Comparison of ENCODE assay signal across 1 cellular context in the genomic region with DNA sequence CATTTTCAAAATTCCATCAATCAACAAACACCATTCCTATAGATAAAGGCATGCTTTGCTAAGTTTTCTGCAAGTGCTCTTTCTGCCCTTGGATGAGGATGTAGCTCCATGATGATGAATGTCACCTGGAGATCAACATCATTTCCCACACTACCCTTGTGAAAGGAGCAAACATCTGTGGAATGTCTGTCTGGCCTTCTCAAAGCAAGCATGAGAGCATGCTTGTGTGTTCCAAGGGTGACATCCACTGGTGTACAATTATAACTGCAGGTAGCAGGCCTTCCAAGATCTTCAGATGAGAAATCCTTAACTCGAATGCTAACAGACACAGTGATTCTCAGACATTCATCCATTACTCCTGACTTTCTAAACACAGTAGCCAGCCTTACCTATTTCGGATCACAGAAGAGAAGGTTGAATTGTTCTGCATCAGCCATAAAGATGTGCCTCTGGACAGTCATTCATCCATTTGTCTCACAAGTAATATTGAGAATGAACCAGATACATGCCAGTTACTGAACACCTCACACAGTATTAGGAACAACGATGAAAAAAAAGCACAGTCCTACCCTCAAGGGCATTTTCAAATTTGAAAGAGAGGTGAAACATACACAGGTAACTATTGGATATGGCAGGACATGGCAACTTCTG.
A peak's percentile ranks its signal among the peaks of the same experiment; 100 is the strongest.
TF ChIP-seq lines count a peak whose summit lies in the region.

No MANE protein-coding gene starts in this region.

TF ChIP-seq in GM23338, 12 proteins besides CTCF, POLR2A, EP300 and RAD21 (continued from another document):
- TF ChIP-seq, protein P1, sequence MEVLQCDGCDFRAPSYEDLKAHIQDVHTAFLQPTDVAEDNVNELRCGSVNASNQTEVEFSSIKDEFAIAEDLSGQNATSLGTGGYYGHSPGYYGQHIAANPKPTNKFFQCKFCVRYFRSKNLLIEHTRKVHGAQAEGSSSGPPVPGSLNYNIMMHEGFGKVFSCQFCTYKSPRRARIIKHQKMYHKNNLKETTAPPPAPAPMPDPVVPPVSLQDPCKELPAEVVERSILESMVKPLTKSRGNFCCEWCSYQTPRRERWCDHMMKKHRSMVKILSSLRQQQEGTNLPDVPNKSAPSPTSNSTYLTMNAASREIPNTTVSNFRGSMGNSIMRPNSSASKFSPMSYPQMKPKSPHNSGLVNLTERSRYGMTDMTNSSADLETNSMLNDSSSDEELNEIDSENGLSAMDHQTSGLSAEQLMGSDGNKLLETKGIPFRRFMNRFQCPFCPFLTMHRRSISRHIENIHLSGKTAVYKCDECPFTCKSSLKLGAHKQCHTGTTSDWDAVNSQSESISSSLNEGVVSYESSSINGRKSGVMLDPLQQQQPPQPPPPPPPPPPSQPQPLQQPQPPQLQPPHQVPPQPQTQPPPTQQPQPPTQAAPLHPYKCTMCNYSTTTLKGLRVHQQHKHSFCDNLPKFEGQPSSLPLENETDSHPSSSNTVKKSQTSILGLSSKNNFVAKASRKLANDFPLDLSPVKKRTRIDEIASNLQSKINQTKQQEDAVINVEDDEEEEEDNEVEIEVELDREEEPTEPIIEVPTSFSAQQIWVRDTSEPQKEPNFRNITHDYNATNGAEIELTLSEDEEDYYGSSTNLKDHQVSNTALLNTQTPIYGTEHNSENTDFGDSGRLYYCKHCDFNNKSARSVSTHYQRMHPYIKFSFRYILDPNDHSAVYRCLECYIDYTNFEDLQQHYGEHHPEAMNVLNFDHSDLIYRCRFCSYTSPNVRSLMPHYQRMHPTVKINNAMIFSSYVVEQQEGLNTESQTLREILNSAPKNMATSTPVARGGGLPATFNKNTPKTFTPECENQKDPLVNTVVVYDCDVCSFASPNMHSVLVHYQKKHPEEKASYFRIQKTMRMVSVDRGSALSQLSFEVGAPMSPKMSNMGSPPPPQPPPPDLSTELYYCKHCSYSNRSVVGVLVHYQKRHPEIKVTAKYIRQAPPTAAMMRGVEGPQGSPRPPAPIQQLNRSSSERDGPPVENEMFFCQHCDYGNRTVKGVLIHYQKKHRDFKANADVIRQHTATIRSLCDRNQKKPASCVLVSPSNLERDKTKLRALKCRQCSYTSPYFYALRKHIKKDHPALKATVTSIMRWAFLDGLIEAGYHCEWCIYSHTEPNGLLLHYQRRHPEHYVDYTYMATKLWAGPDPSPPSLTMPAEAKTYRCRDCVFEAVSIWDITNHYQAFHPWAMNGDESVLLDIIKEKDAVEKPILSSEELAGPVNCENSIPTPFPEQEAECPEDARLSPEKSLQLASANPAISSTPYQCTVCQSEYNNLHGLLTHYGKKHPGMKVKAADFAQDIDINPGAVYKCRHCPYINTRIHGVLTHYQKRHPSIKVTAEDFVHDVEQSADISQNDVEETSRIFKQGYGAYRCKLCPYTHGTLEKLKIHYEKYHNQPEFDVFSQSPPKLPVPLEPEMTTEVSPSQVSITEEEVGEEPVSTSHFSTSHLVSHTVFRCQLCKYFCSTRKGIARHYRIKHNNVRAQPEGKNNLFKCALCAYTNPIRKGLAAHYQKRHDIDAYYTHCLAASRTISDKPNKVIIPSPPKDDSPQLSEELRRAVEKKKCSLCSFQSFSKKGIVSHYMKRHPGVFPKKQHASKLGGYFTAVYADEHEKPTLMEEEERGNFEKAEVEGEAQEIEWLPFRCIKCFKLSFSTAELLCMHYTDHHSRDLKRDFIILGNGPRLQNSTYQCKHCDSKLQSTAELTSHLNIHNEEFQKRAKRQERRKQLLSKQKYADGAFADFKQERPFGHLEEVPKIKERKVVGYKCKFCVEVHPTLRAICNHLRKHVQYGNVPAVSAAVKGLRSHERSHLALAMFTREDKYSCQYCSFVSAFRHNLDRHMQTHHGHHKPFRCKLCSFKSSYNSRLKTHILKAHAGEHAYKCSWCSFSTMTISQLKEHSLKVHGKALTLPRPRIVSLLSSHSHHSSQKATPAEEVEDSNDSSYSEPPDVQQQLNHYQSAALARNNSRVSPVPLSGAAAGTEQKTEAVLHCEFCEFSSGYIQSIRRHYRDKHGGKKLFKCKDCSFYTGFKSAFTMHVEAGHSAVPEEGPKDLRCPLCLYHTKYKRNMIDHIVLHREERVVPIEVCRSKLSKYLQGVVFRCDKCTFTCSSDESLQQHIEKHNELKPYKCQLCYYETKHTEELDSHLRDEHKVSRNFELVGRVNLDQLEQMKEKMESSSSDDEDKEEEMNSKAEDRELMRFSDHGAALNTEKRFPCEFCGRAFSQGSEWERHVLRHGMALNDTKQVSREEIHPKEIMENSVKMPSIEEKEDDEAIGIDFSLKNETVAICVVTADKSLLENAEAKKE (CRISPR knock-in tag; IDR thresholded peaks at IDR 0.05), result peak; percentile 39; the same call in 1 of the 2 replicates
- TF ChIP-seq POLR2AphosphoS5 (IDR thresholded peaks at IDR 0.05; ENCODE audit: low read depth), result no peak
